Comparison of ENCODE assay signal across 19 cellular contexts in the genomic region with DNA sequence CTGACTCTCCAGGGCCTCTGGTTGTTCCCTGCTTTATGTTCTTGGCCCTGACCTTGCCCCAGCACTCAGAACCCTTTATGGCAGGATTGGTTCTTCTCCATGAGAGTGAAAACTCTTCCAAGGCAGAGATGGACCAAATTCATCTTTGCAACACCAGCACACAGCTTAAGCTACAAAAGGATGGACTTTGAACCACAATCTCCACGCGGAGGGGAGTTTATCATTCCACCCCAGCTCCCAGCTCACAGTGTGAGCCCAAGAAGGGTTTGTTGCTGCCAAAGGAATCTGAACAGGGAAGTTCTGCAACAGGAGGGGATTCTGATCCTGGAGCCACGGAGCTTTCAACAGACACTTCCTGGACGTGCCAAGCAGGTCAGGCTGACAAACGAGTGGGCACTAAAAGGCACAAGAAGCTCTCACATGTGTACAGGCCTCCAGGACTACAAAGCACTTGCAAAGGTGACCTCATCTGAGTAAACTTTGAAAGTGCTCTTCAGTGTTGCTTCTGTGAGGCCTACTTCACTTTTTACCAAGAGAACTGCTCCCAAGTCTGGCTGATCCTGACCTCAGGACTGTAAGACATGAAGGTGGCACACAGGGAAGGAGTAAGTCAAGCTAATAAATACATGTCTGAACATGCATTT. TPM values are rescaled to one million over a fixed set of nuclear protein-coding genes. Genes with fewer than 3 reads are reported as not detected.
DNase-seq lines count a peak whose midpoint lies in the region; ATAC-seq, FAIRE-seq and TF ChIP-seq lines count a peak whose summit lies in the region.
"Had no signal": no experiment of that assay in that cellular context is flagged by ENCODE, and none has a peak within 500 bp of the region (broad histone marks: within the 10 kb centered on the region; RNA-seq: fewer than 3 reads in every experiment).

No MANE protein-coding gene starts in this region.

- H3K36me3 ChIP-seq in bronchial epithelial cell (ENCODE audit: control insufficient read depth, insufficient read depth, low read length) (no peaks in the 10 kb centered on the region), lower lobe of right lung (peaks cover 12% of the 10 kb centered on the region)

- no peaks in the 10 kb centered on the region for H3K27me3 Mint-ChIP-seq in stimulated activated naive CD8-positive, alpha-beta T cell treated with anti-CD3 and anti-CD28 coated beads, Interleukin-15, amount 100 ng/mL, for 72 hours

- peak overlapping the region in 1 of 2 donors; percentile 6 for H3K27ac Mint-ChIP-seq in stimulated activated naive CD8-positive, alpha-beta T cell treated with anti-CD3 and anti-CD28 coated beads, Interleukin-15, amount 100 ng/mL, for 72 hours

- no peak overlapping the region for H3K4me3 Mint-ChIP-seq in stimulated activated naive CD8-positive, alpha-beta T cell treated with anti-CD3 and anti-CD28 coated beads, Interleukin-15, amount 100 ng/mL, for 72 hours

- DNase-seq in LNCaP clone FGC (ENCODE audit: low read depth), result peak; percentile 76
- DNase-seq in bronchial epithelial cell (ENCODE audit: low read depth), result peak; percentile 57
- DNase-seq in lower lobe of right lung, result no peak
- no peak for DNase-seq in frontal cortex (ENCODE audit: low spot score in 2 of 2)
- DNase-seq in stimulated activated naive CD8-positive, alpha-beta T cell treated with anti-CD3 and anti-CD28 coated beads, Interleukin-15, amount 100 ng/mL, for 72 hours, result no peak
- DNase-seq: activated CD4-positive, alpha-beta T cell treated with anti-CD3 and anti-CD28 coated beads, Interleukin-2, amount 50 U/mL, for 1 hour; foreskin melanocyte; NCI-H1930; SIG-M5; stimulated activated CD4-positive, alpha-beta T cell treated with anti-CD3 and anti-CD28 coated beads, Interleukin-15, amount 100 ng/mL, for 24 hours; T-helper 9 cell had no signal

- H3K9me3 Mint-ChIP-seq in stimulated activated naive CD8-positive, alpha-beta T cell treated with anti-CD3 and anti-CD28 coated beads, Interleukin-15, amount 100 ng/mL, for 72 hours, result no peaks in the 10 kb centered on the region

- H3K4me3 ChIP-seq in LNCaP clone FGC (ENCODE audit: low read depth, low read length), result no peak overlapping the region
- no peak overlapping the region for H3K4me3 ChIP-seq in bronchial epithelial cell (ENCODE audit: low read depth, low read length)
- H3K4me3 ChIP-seq in lower lobe of right lung, result no peak overlapping the region
- H3K4me3 ChIP-seq: suprapubic skin had no signal

- TF ChIP-seq CTCF in 22Rv1 (IDR thresholded peaks at IDR 0.05), result no peak
- no peak for TF ChIP-seq CTCF in LNCaP clone FGC (IDR thresholded peaks at IDR 0.05; ENCODE audit: control insufficient read depth, extremely low read depth, insufficient read depth)
- no peak for TF ChIP-seq CTCF in bronchial epithelial cell (IDR thresholded peaks at IDR 0.05; ENCODE audit: insufficient read depth, low read length, severe bottlenecking)
- TF ChIP-seq CTCF in lower lobe of right lung (IDR thresholded peaks at IDR 0.05), result no peak

- no peaks in the 10 kb centered on the region for H3K4me1 ChIP-seq in lower lobe of right lung
- H3K4me1 ChIP-seq: suprapubic skin had no signal

- H3K27ac ChIP-seq in 22Rv1 (peak overlapping the region; percentile 50), lower lobe of right lung (no peak overlapping the region)
- H3K27ac ChIP-seq: suprapubic skin had no signal

- intact Hi-C loops in lower lobe of right lung (cut with DNase I), result no loop called here

- no peaks in the 10 kb centered on the region for H3K9me3 ChIP-seq in lower lobe of right lung
- H3K9me3 ChIP-seq: suprapubic skin had no signal

- no peak for FAIRE-seq in bronchial epithelial cell (lab: Jason Lieb, UNC)
- no peak for FAIRE-seq in frontal cortex (lab: Jason Lieb, UNC)
- FAIRE-seq: D721Med, endometrium had no signal

- ATAC-seq in lower lobe of right lung (peak; percentile 90 to 93), GM21367 (IDR thresholded peaks at IDR 0.05; ENCODE audit: unreplicated experiment) (no peak), esophagus mucosa (no peak)
- ATAC-seq in stimulated activated naive CD8-positive, alpha-beta T cell treated with anti-CD3 and anti-CD28 coated beads, Interleukin-15, amount 100 ng/mL, for 72 hours, result no peak

- H3K27me3 ChIP-seq in bronchial epithelial cell (ENCODE audit: control insufficient read depth, insufficient read depth, low read length), result no peaks in the 10 kb centered on the region
- H3K27me3 ChIP-seq in lower lobe of right lung (ENCODE audit: low read depth), result no peaks in the 10 kb centered on the region
- H3K27me3 ChIP-seq: suprapubic skin had no signal

- H3K4me1 Mint-ChIP-seq in stimulated activated naive CD8-positive, alpha-beta T cell treated with anti-CD3 and anti-CD28 coated beads, Interleukin-15, amount 100 ng/mL, for 72 hours, result peaks cover 19% of the 10 kb centered on the region

RNA-seq across cellular contexts. Expression of a gene that starts 8.9 kb away (rescaled TPM):
- total RNA-seq in bronchial epithelial cell (4.5 and 7.9 TPM in 2 replicates), lower lobe of right lung (9.3 TPM), esophagus mucosa (3.8 TPM), frontal cortex (9.8 TPM)

RNA-seq across cellular contexts. Expression of a gene that starts 34.7 kb away (rescaled TPM):
- total RNA-seq in bronchial epithelial cell (not detected in 2 replicates), lower lobe of right lung (not detected), esophagus mucosa (not detected), frontal cortex (not detected)
- total RNA-seq: myocyte, posterior vena cava, suprapubic skin had no signal

RNA-seq across cellular contexts. Expression of a gene that starts 53.4 kb away (rescaled TPM):
- total RNA-seq in bronchial epithelial cell, result not detected in 2 replicates
- total RNA-seq in lower lobe of right lung, result 0.18 TPM
- total RNA-seq in esophagus mucosa, result not detected
- not detected for total RNA-seq in frontal cortex
- total RNA-seq: myocyte, posterior vena cava, suprapubic skin had no signal

RNA-seq across cellular contexts. Expression of a gene that starts 55.0 kb away (rescaled TPM):
- total RNA-seq in bronchial epithelial cell (not detected in 2 replicates), lower lobe of right lung (not detected), esophagus mucosa (not detected), frontal cortex (131 TPM)
- total RNA-seq: posterior vena cava, suprapubic skin had no signal

Comparison
In these comparisons a context has a peak if more than half of its experiments do, and no peak if none do; other contexts are left out.
1. DNase-seq: peak in LNCaP clone FGC (single experiment) and bronchial epithelial cell (single experiment); none in lower lobe of right lung (single experiment), frontal cortex (0 of 2) and stimulated activated naive CD8-positive, alpha-beta T cell treated with anti-CD3 and anti-CD28 coated beads, Interleukin-15, amount 100 ng/mL, for 72 hours (0 of 2).
2. ATAC-seq: peak in lower lobe of right lung (2 of 2); none in GM21367 (single experiment), esophagus mucosa (single experiment) and stimulated activated naive CD8-positive, alpha-beta T cell treated with anti-CD3 and anti-CD28 coated beads, Interleukin-15, amount 100 ng/mL, for 72 hours (single experiment).